Comparison of ENCODE assay signal across 10 cellular contexts in genomic region chr1:6273380-6273891, GRCh38. TPM values are rescaled to one million over a fixed set of nuclear protein-coding genes. Genes with fewer than 3 reads are reported as not detected.
DNase-seq lines count a peak whose midpoint lies in the region; ATAC-seq and TF ChIP-seq lines count a peak whose summit lies in the region.
"Had no signal": no experiment of that assay in that cellular context is flagged by ENCODE, and none has a peak within 500 bp of the region (broad histone marks: within the 10 kb centered on the region; RNA-seq: fewer than 3 reads in every experiment).

No MANE protein-coding gene starts in this region.

- H3K4me1 Mint-ChIP-seq in Calu3 (ENCODE audit: low read depth, unreplicated experiment) (no peaks in the 10 kb centered on the region), neural progenitor cell (peaks cover 70% of the 10 kb centered on the region)
- no peaks in the 10 kb centered on the region for H3K4me1 Mint-ChIP-seq in T-helper 2 cell treated with Interferon-gamma antibody and Interleukin-4, amounts not matched to agents 5 μg/mL and 100 μg/mL, for 36 hours (ENCODE audit: low read depth)
- H3K4me1 Mint-ChIP-seq: activated CD4-positive, alpha-beta T cell treated with anti-CD3 and anti-CD28 coated beads for 36 hours had no signal

- no peak overlapping the region for H3K4me2 ChIP-seq in neural progenitor cell

- CTCF ChIA-PET in Calu3 (lab: Charles Lee), result no interaction called here

- H3K36me3 Mint-ChIP-seq in Calu3 (ENCODE audit: insufficient read depth, unreplicated experiment) (no peaks in the 10 kb centered on the region), neural progenitor cell (peaks cover under 1% of the 10 kb centered on the region)
- H3K36me3 Mint-ChIP-seq in T-helper 2 cell treated with Interferon-gamma antibody and Interleukin-4, amounts not matched to agents 5 μg/mL and 100 μg/mL, for 36 hours (ENCODE audit: low read depth), result no peaks in the 10 kb centered on the region

- no peak overlapping the region for H3K9ac ChIP-seq in neural progenitor cell

- H3F3A ChIP-seq in neural progenitor cell (ENCODE audit: low read depth), result peaks cover 13% of the 10 kb centered on the region

- no peak overlapping the region for H3K27ac ChIP-seq in neural progenitor cell
- H3K27ac ChIP-seq: coronary artery had no signal

- H3K27me3 ChIP-seq in neural progenitor cell, result no peaks in the 10 kb centered on the region

- H4K20me1 ChIP-seq in neural progenitor cell (ENCODE audit: low read depth), result peaks cover 28% of the 10 kb centered on the region

- no peaks in the 10 kb centered on the region for H3K36me3 ChIP-seq in neural progenitor cell

- H3K27me3 Mint-ChIP-seq in Calu3 (ENCODE audit: unreplicated experiment), result no peaks in the 10 kb centered on the region
- peaks cover 6% of the 10 kb centered on the region for H3K27me3 Mint-ChIP-seq in neural progenitor cell (ENCODE audit: insufficient read depth, low read depth)
- no peaks in the 10 kb centered on the region for H3K27me3 Mint-ChIP-seq in T-helper 2 cell treated with Interferon-gamma antibody and Interleukin-4, amounts not matched to agents 5 μg/mL and 100 μg/mL, for 36 hours (ENCODE audit: low read depth)
- H3K27me3 Mint-ChIP-seq: activated CD4-positive, alpha-beta T cell treated with anti-CD3 and anti-CD28 coated beads for 36 hours had no signal

- H3K4me3 ChIP-seq in neural progenitor cell, result no peak overlapping the region
- H3K4me3 ChIP-seq: coronary artery had no signal

- no peak for ATAC-seq in GM21717 (IDR thresholded peaks at IDR 0.05; ENCODE audit: unreplicated experiment)
- ATAC-seq: activated CD4-positive, alpha-beta T cell treated with anti-CD3 and anti-CD28 coated beads for 36 hours had no signal

- H3K4me3 Mint-ChIP-seq in Calu3 (ENCODE audit: low read depth, unreplicated experiment) (no peak overlapping the region), neural progenitor cell (peak overlapping the region; percentile 35)
- H3K4me3 Mint-ChIP-seq in T-helper 2 cell treated with Interferon-gamma antibody and Interleukin-4, amounts not matched to agents 5 μg/mL and 100 μg/mL, for 36 hours, result no peak overlapping the region
- H3K4me3 Mint-ChIP-seq: activated CD4-positive, alpha-beta T cell treated with anti-CD3 and anti-CD28 coated beads for 36 hours had no signal

- H3K27ac Mint-ChIP-seq in Calu3 (ENCODE audit: unreplicated experiment) (no peak overlapping the region), neural progenitor cell (peak overlapping the region; percentile 82)
- no peak overlapping the region for H3K27ac Mint-ChIP-seq in T-helper 2 cell treated with Interferon-gamma antibody and Interleukin-4, amounts not matched to agents 5 μg/mL and 100 μg/mL, for 36 hours
- H3K27ac Mint-ChIP-seq: activated CD4-positive, alpha-beta T cell treated with anti-CD3 and anti-CD28 coated beads for 36 hours had no signal

- intact Hi-C loops in Calu3 (cut with micrococcal nuclease; ENCODE audit: unreplicated experiment), result no loop called here

- H3K9me3 ChIP-seq in neural progenitor cell (ENCODE audit: low read depth), result no peaks in the 10 kb centered on the region

- no peak for TF ChIP-seq CTCF in Calu3 (IDR thresholded peaks at IDR 0.05; ENCODE audit: unreplicated experiment)
- TF ChIP-seq CTCF in neural progenitor cell (IDR thresholded peaks at IDR 0.05), result no peak

- no peak overlapping the region for H2AFZ ChIP-seq in neural progenitor cell (replicated peaks)

- H3K79me2 ChIP-seq in neural progenitor cell (ENCODE audit: low read depth), result no peaks in the 10 kb centered on the region

- H3K4me1 ChIP-seq in neural progenitor cell, result peaks cover 25% of the 10 kb centered on the region

- H3K9me3 Mint-ChIP-seq in Calu3 (ENCODE audit: low read depth, unreplicated experiment), result no peaks in the 10 kb centered on the region
- H3K9me3 Mint-ChIP-seq in neural progenitor cell, result no peaks in the 10 kb centered on the region
- H3K9me3 Mint-ChIP-seq in T-helper 2 cell treated with Interferon-gamma antibody and Interleukin-4, amounts not matched to agents 5 μg/mL and 100 μg/mL, for 36 hours, result no peaks in the 10 kb centered on the region

- DNase-seq in Calu3 (peak; percentile 38), NCI-H69 (lab: John Stamatoyannopoulos, UW) (peak; percentile 5), fibroblast of gingiva (ENCODE audit: low read depth) (peak; percentile 49), neural progenitor cell (ENCODE audit: low spot score) (peak; percentile 18), mesenteric fat pad (ENCODE audit: low spot score) (no peak)
- no peak for DNase-seq in T-helper 2 cell treated with Interferon-gamma antibody and Interleukin-4, amounts not matched to agents 5 μg/mL and 100 μg/mL, for 36 hours (ENCODE audit: low spot score)
- no peak for DNase-seq in activated CD8-positive, alpha-beta memory T cell treated with anti-CD3 and anti-CD28 coated beads, Interleukin-2, amount 50 U/mL, for 48 hours
- DNase-seq: activated CD4-positive, alpha-beta T cell treated with anti-CD3 and anti-CD28 coated beads for 36 hours had no signal

- no TSS peak for BruUV-seq in Calu3 (replicated peaks; lab: Mats Ljungman, UMichigan)

RNA-seq across cellular contexts. Expression of gene GPR153, which starts 12.5 kb away (rescaled TPM):
- total RNA-seq in Calu3 (2022) (3.7 and 4.7 TPM in 2 replicates), neural progenitor cell (ENCODE audit: low replicate concordance) (8.4 and 27.3 TPM in 2 replicates), mesenteric fat pad (32.3 TPM)

RNA-seq across cellular contexts. Expression of gene HES3, which starts 29.5 kb away (rescaled TPM):
- total RNA-seq in Calu3 (2022) (not detected in 2 replicates), neural progenitor cell (ENCODE audit: low replicate concordance) (5.5 and 22.2 TPM in 2 replicates), mesenteric fat pad (not detected)
- total RNA-seq: activated CD4-positive, alpha-beta T cell treated with anti-CD3 and anti-CD28 coated beads for 36 hours had no signal

RNA-seq across cellular contexts. Expression of gene ICMT, which starts 37.7 kb away (rescaled TPM):
- 54.5 and 56.2 TPM in 2 replicates for total RNA-seq in Calu3 (2022)
- 88.4 and 118 TPM in 2 replicates for total RNA-seq in neural progenitor cell (ENCODE audit: low replicate concordance)
- 72.9 TPM for total RNA-seq in mesenteric fat pad

Comparison
In these comparisons a context has a peak if more than half of its experiments do, and no peak if none do; other contexts are left out.
1. DNase-seq: peak in Calu3 (single experiment), NCI-H69 (single experiment), fibroblast of gingiva (single experiment) and neural progenitor cell (single experiment); none in T-helper 2 cell treated with Interferon-gamma antibody and Interleukin-4, amounts not matched to agents 5 μg/mL and 100 μg/mL, for 36 hours (single experiment), activated CD8-positive, alpha-beta memory T cell treated with anti-CD3 and anti-CD28 coated beads, Interleukin-2, amount 50 U/mL, for 48 hours (single experiment) and mesenteric fat pad (single experiment).